ENCODE assay signal across 8 cellular contexts in genomic region chr7:39732837-39733804, GRCh38.
A peak's percentile ranks its signal among the peaks of the same experiment; 100 is the strongest.
DNase-seq lines count a peak whose midpoint lies in the region; ATAC-seq and TF ChIP-seq lines count a peak whose summit lies in the region.

No MANE protein-coding gene starts in this region.

- ATAC-seq in GM18858 (IDR thresholded peaks at IDR 0.05; ENCODE audit: unreplicated experiment) (peak; percentile 92), HG03066 (IDR thresholded peaks at IDR 0.05; ENCODE audit: low read depth, unreplicated experiment) (peak; percentile 90)

- no peaks in the 10 kb centered on the region for H3K36me3 ChIP-seq in brain microvascular endothelial cell (replicated peaks)

- no peaks in the 10 kb centered on the region for H3K27me3 ChIP-seq in brain microvascular endothelial cell (replicated peaks)

- peak overlapping the region; percentile 87 for H3K27ac ChIP-seq in brain microvascular endothelial cell

- TF ChIP-seq CTCF in brain microvascular endothelial cell (IDR thresholded peaks at IDR 0.05; ENCODE audit: low read depth, low read length, missing control alignments), result no peak

- in situ Hi-C loops in brain microvascular endothelial cell (cut with HindIII; ENCODE audit: low pct_ligation_motif_present, low sequenced_read_pairs), result loop anchor here (25.0 kb wide), 1 partner anchor 146 kb away; no protein-coding TSS in a partner anchor

- DNase-seq in A172 (ENCODE audit: low spot score) (peak; percentile 95), NCI-H2107 treated with DMSO at 0.1 percent for 48 hours (lab: John Stamatoyannopoulos, UW; ENCODE audit: unreplicated experiment) (peak; percentile 85), UCSD-AML1 (lab: John Stamatoyannopoulos, UW; ENCODE audit: unreplicated experiment) (peak; percentile 92), brain microvascular endothelial cell (peak; percentile 98), skeletal muscle cell (ENCODE audit: low read depth) (peak; percentile 91)

- peak overlapping the region; percentile 66 for H3K4me3 ChIP-seq in brain microvascular endothelial cell (ENCODE audit: low read depth, low read length)
- peak overlapping the region; percentile 53 for H3K4me3 ChIP-seq in iPS-11a (ENCODE audit: low read depth, low read length)
- H3K4me3 ChIP-seq in skeletal muscle cell (ENCODE audit: low read depth, low read length), result peak overlapping the region; percentile 60

Comparison
In these comparisons a context has a peak if more than half of its experiments do, and no peak if none do; other contexts are left out.
1. Peak in every context shown above with its lines: DNase-seq, ATAC-seq, H3K4me3 ChIP-seq and H3K27ac ChIP-seq.